Comparison of ENCODE assay signal across 8 cellular contexts in the genomic region with DNA sequence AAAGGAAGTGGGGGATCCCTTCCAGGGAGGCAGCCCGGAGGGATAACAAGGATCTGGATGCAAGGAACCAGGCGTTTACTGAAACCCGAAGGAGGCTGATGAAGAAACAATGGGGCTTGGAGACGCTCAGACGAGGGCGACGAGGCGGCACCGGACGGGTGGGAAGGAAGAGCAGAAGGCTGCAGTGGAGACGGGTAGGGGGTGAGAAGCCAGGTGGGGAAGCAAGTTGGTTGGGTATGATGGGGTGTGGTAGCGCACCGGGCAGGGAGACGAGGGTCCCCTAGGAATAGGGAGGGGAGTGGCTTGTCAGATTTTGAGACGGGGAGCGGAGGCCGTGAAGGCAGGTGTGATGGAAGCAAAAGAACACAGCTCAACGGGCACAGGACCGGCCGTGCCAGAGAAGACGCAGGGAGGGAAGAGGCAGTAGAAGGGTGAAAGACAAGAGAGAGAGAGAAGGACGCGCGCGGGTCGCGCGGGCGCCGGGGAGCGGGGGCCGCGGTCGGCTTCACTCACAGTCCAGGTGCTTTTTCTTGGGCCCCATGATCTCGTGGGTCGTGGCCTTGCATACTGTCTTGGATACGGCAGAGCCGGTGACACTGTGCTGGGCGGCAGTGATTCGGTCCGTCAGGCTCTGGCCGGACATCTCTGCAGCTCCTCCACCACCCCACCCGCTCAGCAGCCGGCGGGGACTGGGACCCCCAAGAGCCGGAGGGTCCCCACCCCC. TPM values are rescaled to one million over a fixed set of nuclear protein-coding genes. Genes with fewer than 3 reads are reported as not detected.
DNase-seq lines count a peak whose midpoint lies in the region; ATAC-seq and TF ChIP-seq lines count a peak whose summit lies in the region.

No MANE protein-coding gene starts in this region.

- H3K9me3 ChIP-seq in PC-3 (ENCODE audit: low read length), result no peaks in the 10 kb centered on the region

- BruUV-seq in PC-3 (replicated peaks; lab: Mats Ljungman, UMichigan), result TSS peak; percentile 33

- no peaks in the 10 kb centered on the region for H3K27me3 Mint-ChIP-seq in activated naive CD4-positive, alpha-beta T cell treated with anti-CD3 and anti-CD28 coated beads for 36 hours (ENCODE audit: low read depth)
- no peaks in the 10 kb centered on the region for H3K27me3 Mint-ChIP-seq in osteocyte (ENCODE audit: unreplicated experiment)

- H3K4me3 ChIP-seq in PC-3 (ENCODE audit: low read length), result peak overlapping the region; percentile 91

- H4K20me1 ChIP-seq in PC-3 (ENCODE audit: low read length), result peaks cover 37% of the 10 kb centered on the region

- H3K27me3 ChIP-seq in PC-3 (ENCODE audit: low read length), result no peaks in the 10 kb centered on the region

- H3K4me1 ChIP-seq in PC-3 (ENCODE audit: insufficient read depth, low read length), result peaks cover 34% of the 10 kb centered on the region

- CTCF ChIA-PET in PC-3 (lab: Charles Lee), result interaction anchor here (0.9 kb wide), 1 partner anchor 125 kb away, joined by 4 read pairs; no protein-coding TSS in a partner anchor
- CTCF ChIA-PET in activated naive CD4-positive, alpha-beta T cell treated with anti-CD3 and anti-CD28 coated beads for 36 hours (lab: Charles Lee), result interaction anchor here (0.7 to 6.9 kb wide), 12 partner anchors 10 to 224 kb away, joined by 3 to 47 read pairs (median 5); no protein-coding TSS in a partner anchor

- H3K9me2 ChIP-seq in PC-3 (replicated peaks; ENCODE audit: low read length), result no peaks in the 10 kb centered on the region

- POLR2A ChIA-PET in PC-3 (lab: Charles Lee; ENCODE audit: unreplicated experiment), result interaction anchor here (0.7 kb wide), 1 partner anchor 212 kb away, joined by 3 read pairs; no protein-coding TSS in a partner anchor

- TF ChIP-seq CTCF in PC-3 (conservative IDR thresholded peaks at IDR 0.05; ENCODE audit: low read depth, low read length) (no peak), osteocyte (IDR thresholded peaks at IDR 0.05) (no peak)

- peak overlapping the region; percentile 95 for H3K4me3 Mint-ChIP-seq in activated naive CD4-positive, alpha-beta T cell treated with anti-CD3 and anti-CD28 coated beads for 36 hours
- H3K4me3 Mint-ChIP-seq in osteocyte (ENCODE audit: unreplicated experiment), result peak overlapping the region; percentile 99

- peaks cover 36% of the 10 kb centered on the region for H3K4me1 Mint-ChIP-seq in activated naive CD4-positive, alpha-beta T cell treated with anti-CD3 and anti-CD28 coated beads for 36 hours (ENCODE audit: low read depth)
- H3K4me1 Mint-ChIP-seq in osteocyte (ENCODE audit: unreplicated experiment), result peaks cover 43% of the 10 kb centered on the region

- in situ Hi-C loops in ACHN (cut with HindIII; ENCODE audit: low pct_ligation_motif_present, low pct_unique_long_range_greater_than_20kb, low sequenced_read_pairs), result no loop called here

- peaks cover 4% of the 10 kb centered on the region for H3K36me3 Mint-ChIP-seq in activated naive CD4-positive, alpha-beta T cell treated with anti-CD3 and anti-CD28 coated beads for 36 hours (ENCODE audit: low read depth)
- no peaks in the 10 kb centered on the region for H3K36me3 Mint-ChIP-seq in osteocyte (ENCODE audit: unreplicated experiment)

- peak overlapping the region; percentile 26; the same call in 1 of the 2 replicates for H3K27ac ChIP-seq in PC-3 (ENCODE audit: low read length)

- peak overlapping the region; percentile 95 for H3K27ac Mint-ChIP-seq in activated naive CD4-positive, alpha-beta T cell treated with anti-CD3 and anti-CD28 coated beads for 36 hours
- peak overlapping the region; percentile 94 for H3K27ac Mint-ChIP-seq in osteocyte (ENCODE audit: unreplicated experiment)

- peak overlapping the region; percentile 91 for H3K4me2 ChIP-seq in PC-3 (ENCODE audit: low read length)

- H3K79me2 ChIP-seq in PC-3 (ENCODE audit: low read length), result peaks cover 56% of the 10 kb centered on the region

- ATAC-seq in GM18520 (IDR thresholded peaks at IDR 0.05; ENCODE audit: unreplicated experiment) (peak; percentile 5), HG03064 (IDR thresholded peaks at IDR 0.05; ENCODE audit: low read depth, unreplicated experiment) (peak; percentile 13), PC-3 (peak; percentile 3), Right ventricle myocardium inferior (peak; percentile 6)

- intact Hi-C loops in PC-3 (cut with micrococcal nuclease) (loop anchor here (2.0 kb wide), 2 partner anchors 115 to 177 kb away; partner anchors contain the start of gene EED), Right ventricle myocardium inferior (cut with DNase I) (loop anchor here (10.0 kb wide), 1 partner anchor 413 kb away; no protein-coding TSS in a partner anchor)
- intact Hi-C loops in activated naive CD4-positive, alpha-beta T cell treated with anti-CD3 and anti-CD28 coated beads for 36 hours (cut with micrococcal nuclease), result loop anchor here (2.0 to 5.0 kb wide), 6 partner anchors 49 to 969 kb away; partner anchors contain the start of genes TMEM126A and TMEM135

- peak overlapping the region; percentile 83 for H3K9ac ChIP-seq in PC-3 (ENCODE audit: low read length)

- H2AFZ ChIP-seq in PC-3 (ENCODE audit: low read length), result peak overlapping the region; percentile 40

- no peaks in the 10 kb centered on the region for H3K36me3 ChIP-seq in PC-3 (ENCODE audit: low read depth, low read length)

- H3K9me3 Mint-ChIP-seq in activated naive CD4-positive, alpha-beta T cell treated with anti-CD3 and anti-CD28 coated beads for 36 hours, result no peaks in the 10 kb centered on the region
- H3K9me3 Mint-ChIP-seq in osteocyte (ENCODE audit: unreplicated experiment), result no peaks in the 10 kb centered on the region

- no peaks in the 10 kb centered on the region for H3F3A ChIP-seq in PC-3 (ENCODE audit: low read length, unreplicated experiment)

- DNase-seq in ACHN (peak; percentile 30), PC-3 (peak; percentile 6), Right ventricle myocardium inferior (ENCODE audit: missing footprints) (peak; percentile 75), osteocyte (ENCODE audit: extremely low spot score, unreplicated experiment) (no peak), H4 (ENCODE audit: low spot score) (no peak)
- DNase-seq in activated naive CD4-positive, alpha-beta T cell treated with anti-CD3 and anti-CD28 coated beads for 36 hours, result peak; percentile 54

RNA-seq across cellular contexts. Expression of gene PICALM, which starts 0.6 kb away (rescaled TPM):
- total RNA-seq in PC-3 (2014; rRNA removed), result 53.0 and 59.3 TPM in 2 replicates
- 10 to 100 TPM; 38.6 to 42.3 TPM for total RNA-seq in activated naive CD4-positive, alpha-beta T cell treated with anti-CD3 and anti-CD28 coated beads for 36 hours
- 126 TPM for total RNA-seq in Right ventricle myocardium inferior
- total RNA-seq in osteocyte, result 262 and 267 TPM in 2 replicates
- 66.1 and 91.1 TPM in 2 replicates for total RNA-seq in H4 (2014; rRNA removed; shearing (Covaris generic))

Comparison
In these comparisons a context has a peak if more than half of its experiments do, and no peak if none do; other contexts are left out.
1. DNase-seq: peak in ACHN (single experiment), PC-3 (single experiment), activated naive CD4-positive, alpha-beta T cell treated with anti-CD3 and anti-CD28 coated beads for 36 hours (single experiment) and Right ventricle myocardium inferior (single experiment); none in osteocyte (single experiment) and H4 (single experiment).
2. Peak in every context shown above with its lines, with median percentiles within 50 percentile points of each other: ATAC-seq.